Comparison of ENCODE assay signal across 8 cellular contexts in genomic region chr7:105589221-105590077, GRCh38. TPM values are rescaled to one million over a fixed set of nuclear protein-coding genes. Genes with fewer than 3 reads are reported as not detected.
A peak's percentile ranks its signal among the peaks of the same experiment; 100 is the strongest.
DNase-seq lines count a peak whose midpoint lies in the region; ATAC-seq, FAIRE-seq and TF ChIP-seq lines count a peak whose summit lies in the region.

No MANE protein-coding gene starts in this region.

- TF ChIP-seq EP300 in A549 (IDR thresholded peaks at IDR 0.05) = no peak

- ATAC-seq in A549 = peak; percentile 99
- peak; percentile 83 for ATAC-seq in HG02798 (IDR thresholded peaks at IDR 0.05; ENCODE audit: poor library complexity, unreplicated experiment)

- DNase-seq in A549 (ENCODE audit: low read depth in 1 of 2, low spot score in 1 of 2) (peak; percentile 79 to 82), GM13977 (ENCODE audit: low spot score) (peak; percentile 74), NCI-H1105 treated with DMSO at 0.1 percent for 48 hours (lab: John Stamatoyannopoulos, UW) (peak; percentile 83), T follicular helper cell (ENCODE audit: low read depth) (peak; percentile 12), astrocyte of the cerebellum (ENCODE audit: low read depth) (peak; percentile 63), iPS DF 4.7 (ENCODE audit: extremely low read depth, low spot score) (peak; percentile 56), smooth muscle cell of the brain vasculature (ENCODE audit: low read depth, low spot score) (peak; percentile 73)

- FAIRE-seq in A549 (lab: Jason Lieb, UNC) = no peak

- CTCF ChIA-PET in A549 (lab: Yijun Ruan, JAX) = interaction anchor here (0.6 to 5.0 kb wide), 31 partner anchors 8 to 1357 kb away, joined by 3 to 42 read pairs (median 4); partner anchors contain the start of gene EFCAB10

- H3K9me3 ChIP-seq in A549 = no peaks in the 10 kb centered on the region

- peak; percentile 87 to 91 for TF ChIP-seq RAD21 in A549 (conservative IDR thresholded peaks at IDR 0.05 in 1 of 2, IDR thresholded peaks at IDR 0.05 in 1 of 2)

- no peak overlapping the region for H3K4me3 ChIP-seq in A549
- no peak overlapping the region for H3K4me3 ChIP-seq in astrocyte of the cerebellum (ENCODE audit: low read depth, low read length)

- no peak overlapping the region for H3K4me2 ChIP-seq in A549

- no peak for TF ChIP-seq POLR2A in A549 (IDR thresholded peaks at IDR 0.05; ENCODE audit: low read length)

- H3K4me1 ChIP-seq in A549 = no peaks in the 10 kb centered on the region

- TF ChIP-seq CTCF in A549 (IDR thresholded peaks at IDR 0.05) (peak; percentile 85), GM13977 (IDR thresholded peaks at IDR 0.05; ENCODE audit: extremely low read depth, insufficient read depth, missing control alignments) (peak; percentile 66), astrocyte of the cerebellum (IDR thresholded peaks at IDR 0.05; ENCODE audit: low read depth, low read length, missing control alignments) (peak; percentile 69)

- H3K27ac ChIP-seq in A549 = no peak overlapping the region

- in situ Hi-C loops in GM13977 (cut with MboI; ENCODE audit: low pct_unique_long_range_greater_than_20kb, low sequenced_read_pairs, unreplicated experiment) = no loop called here
- in situ Hi-C loops in astrocyte of the cerebellum (cut with HindIII; ENCODE audit: low sequenced_read_pairs) = no loop called here

- POLR2A ChIA-PET in A549 (lab: Yijun Ruan, JAX) = interaction anchor here (0.6 kb wide), 1 partner anchor 8 kb away, joined by 3 read pairs; the partner anchor contains the start of gene EFCAB10

- 13% methylated on average over 6 of the region's 6 CpGs for WGBS in A549 (ENCODE audit: missing lambda C conversion rate)

TF ChIP-seq in A549, 52 proteins besides CTCF, POLR2A, EP300 and RAD21:
- TF ChIP-seq NFE2L2 (conservative IDR thresholded peaks at IDR 0.05; ENCODE audit: low read length) = no peak
- no peak for TF ChIP-seq PHF8 (IDR thresholded peaks at IDR 0.05; ENCODE audit: borderline replicate concordance, low read depth)
- TF ChIP-seq SMC3 (IDR thresholded peaks at IDR 0.05) = peak; percentile 67
- no peak for TF ChIP-seq FOSL2 (IDR thresholded peaks at IDR 0.05)
- 0 out of 2 replicates have a peak, but pooled peaks have one; percentile 35 for TF ChIP-seq FOSL2 (CRISPR knock-in tag; IDR thresholded peaks at IDR 0.05)

RNA-seq across cellular contexts. Expression of gene EFCAB10, which starts 8.2 kb away (rescaled TPM):
- polyA plus RNA-seq in A549 (2011; rRNA removed) = 2.3 and 2.9 TPM in 2 replicates
- polyA plus RNA-seq in A549 (2012; cell fraction: cytosol; rRNA removed) = 0.61 and 0.82 TPM in 2 replicates
- 0.14 and 0.34 TPM in 2 replicates for polyA plus RNA-seq in A549 (2012; cell fraction: nucleus; rRNA removed)
- 4.2 to 5.0 TPM (median 4.2 TPM) in 3 replicates for polyA plus RNA-seq in A549 (2017; fragmentation: RNase III; extraction: RNeasy Plus Mini Kit Qiagen cat#74134 plus additional on column Dnase treatment)
- 0.99 and 1.0 TPM in 2 replicates for polyA minus RNA-seq in A549 (2011; rRNA and poly(A)+ RNA removed)

RNA-seq across cellular contexts. Expression of gene RINT1, which starts 57.4 kb away (rescaled TPM):
- polyA plus RNA-seq in A549 (2011; rRNA removed) (28.2 and 34.9 TPM in 2 replicates), A549 (2017; fragmentation: RNase III; extraction: RNeasy Plus Mini Kit Qiagen cat#74134 plus additional on column Dnase treatment) (23.5 to 26.3 TPM (median 24.1 TPM) in 3 replicates)
- polyA plus RNA-seq in A549 (2012; cell fraction: cytosol; rRNA removed) = 7.3 TPM in 2 replicates
- 8.8 and 10.7 TPM in 2 replicates for polyA plus RNA-seq in A549 (2012; cell fraction: nucleus; rRNA removed)
- polyA minus RNA-seq in A549 (2011; rRNA and poly(A)+ RNA removed) = 15.7 and 18.9 TPM in 2 replicates

Comparison
In these comparisons a context has a peak if more than half of its experiments do, and no peak if none do; other contexts are left out.
1. DNase-seq: peak in every context shown above with its lines; median percentile 83 in NCI-H1105 treated with DMSO at 0.1 percent for 48 hours; 80 in A549; 74 in GM13977; 73 in smooth muscle cell of the brain vasculature; 63 in astrocyte of the cerebellum; 56 in iPS DF 4.7; 12 in T follicular helper cell.